In genomic region chr15:68612979-68613740, GRCh38 we compare ENCODE assay signal across 15 cellular contexts. TPM values are rescaled to one million over a fixed set of nuclear protein-coding genes. Genes with fewer than 3 reads are reported as not detected.
DNase-seq lines count a peak whose midpoint lies in the region; ATAC-seq and TF ChIP-seq lines count a peak whose summit lies in the region.
"Had no signal": no experiment of that assay in that cellular context is flagged by ENCODE, and none has a peak within 500 bp of the region (broad histone marks: within the 10 kb centered on the region; RNA-seq: fewer than 3 reads in every experiment).

No MANE protein-coding gene starts in this region.

- no peaks in the 10 kb centered on the region for H3K27me3 Mint-ChIP-seq in nephron (ENCODE audit: low read depth)

- no peaks in the 10 kb centered on the region for H3K36me3 Mint-ChIP-seq in nephron (ENCODE audit: low read depth)
- H3K36me3 Mint-ChIP-seq: activated naive CD8-positive, alpha-beta T cell treated with anti-CD3 and anti-CD28 coated beads for 36 hours; CD8-positive, alpha-beta T cell; type B pancreatic cell had no signal

- H3K9me3 Mint-ChIP-seq in nephron = no peaks in the 10 kb centered on the region
- H3K9me3 Mint-ChIP-seq: activated naive CD8-positive, alpha-beta T cell treated with anti-CD3 and anti-CD28 coated beads for 36 hours; activated T-cell treated with anti-CD3 and anti-CD28 coated beads, Interleukin-2, amount 50 U/mL, for 72 hours; CD8-positive, alpha-beta T cell; type B pancreatic cell had no signal

- DNase-seq in NCI-H82 (lab: John Stamatoyannopoulos, UW) (peak; percentile 37), NCI-H82 treated with DMSO at 0.1 percent for 48 hours (lab: John Stamatoyannopoulos, UW; ENCODE audit: unreplicated experiment) (no peak), NB4 (ENCODE audit: low read depth) (peak; percentile 36), cardiac fibroblast (ENCODE audit: low read depth in 2 of 2) (peak; percentile 40 to 45), Peyer's patch (no peak), AML-193 (lab: John Stamatoyannopoulos, UW) (no peak)
- DNase-seq: activated CD4-positive, alpha-beta T cell treated with anti-CD3 and anti-CD28 coated beads, Interleukin-2, amount 50 U/mL, for 4 hours; activated naive CD8-positive, alpha-beta T cell treated with anti-CD3 and anti-CD28 coated beads for 36 hours; activated T-cell treated with anti-CD3 and anti-CD28 coated beads, Interleukin-2, amount 50 U/mL, for 72 hours; CD8-positive, alpha-beta T cell; foreskin keratinocyte; NCI-H2081 had no signal

- no peak overlapping the region for H3K27ac ChIP-seq in Peyer's patch
- H3K27ac ChIP-seq: foreskin keratinocyte had no signal

- no peaks in the 10 kb centered on the region for H3K36me3 ChIP-seq in Peyer's patch

- no peak overlapping the region for H3K4me3 Mint-ChIP-seq in nephron
- H3K4me3 Mint-ChIP-seq: activated naive CD8-positive, alpha-beta T cell treated with anti-CD3 and anti-CD28 coated beads for 36 hours; activated T-cell treated with anti-CD3 and anti-CD28 coated beads, Interleukin-2, amount 50 U/mL, for 72 hours; CD8-positive, alpha-beta T cell; type B pancreatic cell had no signal

- no peaks in the 10 kb centered on the region for H3K9me3 ChIP-seq in Peyer's patch

- H3K4me1 Mint-ChIP-seq in nephron = peaks cover 41% of the 10 kb centered on the region
- H3K4me1 Mint-ChIP-seq: activated naive CD8-positive, alpha-beta T cell treated with anti-CD3 and anti-CD28 coated beads for 36 hours had no signal

- peaks cover 0 to 9% (median 0%) of the 10 kb centered on the region in 4 donors for H3K4me1 ChIP-seq in Peyer's patch
- H3K4me1 ChIP-seq: foreskin keratinocyte had no signal

- TF ChIP-seq CTCF in NB4 (IDR thresholded peaks at IDR 0.05; ENCODE audit: low read depth, low read length) (no peak), cardiac fibroblast (IDR thresholded peaks at IDR 0.05; ENCODE audit: low read depth, low read length) (no peak), nephron (IDR thresholded peaks at IDR 0.05; ENCODE audit: unreplicated experiment in 3 of 3) (no peak), Peyer's patch (IDR thresholded peaks at IDR 0.05) (no peak)

- ATAC-seq in GM21576 (IDR thresholded peaks at IDR 0.05; ENCODE audit: unreplicated experiment) = no peak
- ATAC-seq: activated T-cell treated with anti-CD3 and anti-CD28 coated beads, Interleukin-2, amount 50 U/mL, for 72 hours; CD8-positive, alpha-beta T cell; foreskin keratinocyte had no signal

- TF ChIP-seq POLR2A in NB4 (IDR thresholded peaks at IDR 0.05; ENCODE audit: extremely low read depth, insufficient read length) (no peak), Peyer's patch (IDR thresholded peaks at IDR 0.05) (no peak)

- H3K4me3 ChIP-seq in NB4 (ENCODE audit: low read depth, low read length) = no peak overlapping the region
- no peak overlapping the region for H3K4me3 ChIP-seq in cardiac fibroblast (replicated peaks in 1 of 2; ENCODE audit: low read depth in 2 of 2, low read length in 2 of 2)
- no peak overlapping the region for H3K4me3 ChIP-seq in Peyer's patch

- H3K27ac Mint-ChIP-seq in nephron = peak overlapping the region; percentile 38 to 90 (median 55)
- H3K27ac Mint-ChIP-seq: activated naive CD8-positive, alpha-beta T cell treated with anti-CD3 and anti-CD28 coated beads for 36 hours; activated T-cell treated with anti-CD3 and anti-CD28 coated beads, Interleukin-2, amount 50 U/mL, for 72 hours; CD8-positive, alpha-beta T cell; type B pancreatic cell had no signal

- H3K27me3 ChIP-seq in Peyer's patch = no peaks in the 10 kb centered on the region

RNA-seq across cellular contexts. Expression of gene CORO2B, which starts 34.4 kb away (rescaled TPM):
- 1 to 10 TPM in 3 of 4 donors, under 1 TPM in 1; 0.70 to 9.1 (median 1.7) TPM for total RNA-seq in Peyer's patch
- total RNA-seq: activated naive CD8-positive, alpha-beta T cell treated with anti-CD3 and anti-CD28 coated beads for 36 hours had no signal

Comparison
In these comparisons a context has a peak if more than half of its experiments do, and no peak if none do; other contexts are left out.
1. DNase-seq: peak in NCI-H82 (single experiment), NB4 (single experiment) and cardiac fibroblast (2 of 2); none in NCI-H82 treated with DMSO at 0.1 percent for 48 hours (single experiment), Peyer's patch (0 of 3) and AML-193 (0 of 2).